In the genomic region with DNA sequence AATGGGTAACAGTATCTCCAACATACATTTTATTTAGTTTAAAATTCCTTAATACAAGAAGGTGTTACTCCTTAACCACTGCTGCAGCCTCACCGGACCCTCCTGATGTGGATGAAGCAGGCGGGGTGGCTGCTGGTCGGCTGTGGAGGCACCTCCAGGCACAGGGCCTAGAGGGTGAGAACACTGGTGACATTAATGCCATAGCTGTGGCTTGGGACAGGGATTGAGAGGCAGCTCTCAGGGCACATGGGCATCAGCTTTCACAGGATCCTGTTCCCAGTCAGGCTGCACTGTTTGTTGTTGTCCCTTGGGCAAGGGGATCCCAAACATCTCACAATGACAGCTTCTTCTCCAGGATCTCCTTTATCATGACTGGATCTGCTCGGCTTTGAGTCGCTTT, we compare ENCODE assay signal across 23 cellular contexts.
"Had no signal": no experiment of that assay in that cellular context is flagged by ENCODE, and none has a peak within 500 bp of the region (broad histone marks: within the 10 kb centered on the region; RNA-seq: fewer than 3 reads in every experiment).

No MANE protein-coding gene starts in this region.

- H3K9me3 ChIP-seq: breast epithelium, Peyer's patch had no signal

- DNase-seq: activated CD4-positive, alpha-beta T cell treated with anti-CD3 and anti-CD28 coated beads for 4 hours; activated CD8-positive, alpha-beta memory T cell treated with anti-CD3 and anti-CD28 coated beads, Interleukin-2, amount 50 U/mL, for 4 hours; activated CD8-positive, alpha-beta T cell treated with anti-CD3 and anti-CD28 coated beads for 36 hours; activated gamma-delta T cell treated with Interleukin-2 at 50 U/mL for 16 hours; activated naive CD4-positive, alpha-beta T cell treated with anti-CD3 and anti-CD28 coated beads, Interleukin-2, amount 10 ng/mL, durations not matched to agents 7 days and 5 days; activated naive CD8-positive, alpha-beta T cell treated with anti-CD3 and anti-CD28 coated beads for 36 hours; activated T-cell treated with anti-CD3 and anti-CD28 coated beads, Interleukin-2, amount 50 U/mL, for 72 hours; KG1; NCI-H1048; NCI-H146; NCI-H187 treated with DMSO at 0.1 percent for 48 hours; NCI-H2081 treated with DMSO at 0.1 percent for 48 hours; NCI-H345; NCI-H510A; NCI-H526 treated with DMSO at 0.1 percent for 48 hours; NK-92 treated with Interleukin-12 subunit alpha and Interleukin-12 subunit beta, amount 100 ng/mL, for 24 hours; Peyer's patch; SIG-M5; T-helper 1 cell had no signal

- H3K27ac Mint-ChIP-seq: activated CD8-positive, alpha-beta T cell treated with anti-CD3 and anti-CD28 coated beads for 36 hours; activated naive CD4-positive, alpha-beta T cell treated with anti-CD3 and anti-CD28 coated beads, Interleukin-2, amount 10 ng/mL, durations not matched to agents 7 days and 5 days; activated naive CD8-positive, alpha-beta T cell treated with anti-CD3 and anti-CD28 coated beads for 36 hours; activated T-cell treated with anti-CD3 and anti-CD28 coated beads, Interleukin-2, amount 50 U/mL, for 72 hours; activated T-helper 2 cell treated with anti-CD3 and anti-CD28 coated beads, Interferon-gamma antibody, Interleukin-2, Interleukin-4, amounts not matched to agents 10 μg/mL and 5 μg/mL and 100 μg/mL, durations not matched to agents 14 hours and 24 hours and 36 hours; IgD-negative memory B cell had no signal

- ATAC-seq: activated CD4-positive, CD25-positive, alpha-beta regulatory T cell treated with anti-CD3 and anti-CD28 coated beads, Interleukin-2, amount 50 U/mL, for 24 hours; activated CD8-positive, alpha-beta T cell treated with anti-CD3 and anti-CD28 coated beads for 36 hours; activated T-cell treated with anti-CD3 and anti-CD28 coated beads, Interleukin-2, amount 50 U/mL, for 72 hours had no signal

- H3K36me3 ChIP-seq: breast epithelium, Peyer's patch had no signal

- H3K4me1 Mint-ChIP-seq: IgD-negative memory B cell had no signal

- H3K27me3 ChIP-seq: breast epithelium, Peyer's patch had no signal

- H3K36me3 Mint-ChIP-seq: activated naive CD4-positive, alpha-beta T cell treated with anti-CD3 and anti-CD28 coated beads, Interleukin-2, amount 10 ng/mL, durations not matched to agents 7 days and 5 days; activated naive CD8-positive, alpha-beta T cell treated with anti-CD3 and anti-CD28 coated beads for 36 hours had no signal

- H3K9me3 Mint-ChIP-seq: activated CD8-positive, alpha-beta T cell treated with anti-CD3 and anti-CD28 coated beads for 36 hours; activated naive CD4-positive, alpha-beta T cell treated with anti-CD3 and anti-CD28 coated beads, Interleukin-2, amount 10 ng/mL, durations not matched to agents 7 days and 5 days; activated naive CD8-positive, alpha-beta T cell treated with anti-CD3 and anti-CD28 coated beads for 36 hours; activated T-cell treated with anti-CD3 and anti-CD28 coated beads, Interleukin-2, amount 50 U/mL, for 72 hours; activated T-helper 2 cell treated with anti-CD3 and anti-CD28 coated beads, Interferon-gamma antibody, Interleukin-2, Interleukin-4, amounts not matched to agents 10 μg/mL and 5 μg/mL and 100 μg/mL, durations not matched to agents 14 hours and 24 hours and 36 hours; IgD-negative memory B cell had no signal

- H3K4me3 Mint-ChIP-seq: activated CD8-positive, alpha-beta T cell treated with anti-CD3 and anti-CD28 coated beads for 36 hours; activated naive CD4-positive, alpha-beta T cell treated with anti-CD3 and anti-CD28 coated beads, Interleukin-2, amount 10 ng/mL, durations not matched to agents 7 days and 5 days; activated naive CD8-positive, alpha-beta T cell treated with anti-CD3 and anti-CD28 coated beads for 36 hours; activated T-cell treated with anti-CD3 and anti-CD28 coated beads, Interleukin-2, amount 50 U/mL, for 72 hours; IgD-negative memory B cell had no signal

- H3K27me3 Mint-ChIP-seq: activated CD8-positive, alpha-beta T cell treated with anti-CD3 and anti-CD28 coated beads for 36 hours; activated naive CD4-positive, alpha-beta T cell treated with anti-CD3 and anti-CD28 coated beads, Interleukin-2, amount 10 ng/mL, durations not matched to agents 7 days and 5 days; activated naive CD8-positive, alpha-beta T cell treated with anti-CD3 and anti-CD28 coated beads for 36 hours; IgD-negative memory B cell had no signal

- H3K4me3 ChIP-seq: breast epithelium, Peyer's patch had no signal

- H3K27ac ChIP-seq: breast epithelium, Peyer's patch had no signal

- H3K4me1 ChIP-seq: breast epithelium, Peyer's patch had no signal
